Comparison of ENCODE assay signal across 11 cellular contexts in the genomic region with DNA sequence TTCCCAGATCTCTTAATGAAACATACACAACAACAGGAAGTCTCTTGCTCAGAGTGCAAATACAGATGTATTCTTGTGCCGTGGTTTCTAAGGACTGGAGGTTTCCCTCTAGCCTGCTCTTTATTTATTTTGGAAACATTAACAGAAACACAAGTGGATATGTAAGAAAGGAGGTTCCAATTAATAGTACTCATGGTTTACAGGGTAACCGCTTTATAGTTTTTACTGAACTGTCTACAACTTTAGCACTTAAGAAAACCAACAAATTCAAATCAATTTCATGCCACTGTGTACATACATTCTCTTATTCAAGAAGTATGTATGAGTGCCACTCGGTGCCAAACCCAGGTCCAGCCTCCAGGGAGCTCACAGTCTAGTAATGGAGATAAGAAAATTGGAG.
A peak's percentile ranks its signal among the peaks of the same experiment; 100 is the strongest.
DNase-seq lines count a peak whose midpoint lies in the region; ATAC-seq and TF ChIP-seq lines count a peak whose summit lies in the region.
"Had no signal": no experiment of that assay in that cellular context is flagged by ENCODE, and none has a peak within 500 bp of the region (broad histone marks: within the 10 kb centered on the region; RNA-seq: fewer than 3 reads in every experiment).

No MANE protein-coding gene starts in this region.

- TF ChIP-seq CTCF in VCaP (conservative IDR thresholded peaks at IDR 0.05) (no peak), heart left ventricle (IDR thresholded peaks at IDR 0.05) (no peak), suprapubic skin (IDR thresholded peaks at IDR 0.05) (no peak)

- intact Hi-C loops in heart left ventricle (cut with DNase I), result loop anchor here (5.0 to 10.0 kb wide), 15 partner anchors 135 to 1455 kb away; a partner anchor contains a TSS

- TF ChIP-seq POLR2A in heart left ventricle (IDR thresholded peaks at IDR 0.05) (no peak), suprapubic skin (IDR thresholded peaks at IDR 0.05) (no peak)

- no peaks in the 10 kb centered on the region for H3K9me3 ChIP-seq in heart left ventricle
- no peaks in the 10 kb centered on the region for H3K9me3 ChIP-seq in suprapubic skin

- H3K4me1 ChIP-seq in heart left ventricle (peaks cover 0 to 47% (median 33%) of the 10 kb centered on the region in 12 donors), suprapubic skin (peaks cover 22% of the 10 kb centered on the region)

- ATAC-seq in heart left ventricle, result peak; percentile 22 to 77 (median 60)
- ATAC-seq in HG03175 (IDR thresholded peaks at IDR 0.05; ENCODE audit: unreplicated experiment), result no peak
- no peak for ATAC-seq in GM18873 (IDR thresholded peaks at IDR 0.05; ENCODE audit: low FRiP score, unreplicated experiment)

- DNase-seq in NCI-H1092 (lab: John Stamatoyannopoulos, UW) (peak; percentile 26), heart left ventricle (peak in 1 of 5 donors; percentile 47), suprapubic skin (ENCODE audit: low spot score in 2 of 2) (no peak), MV-4-11 (lab: John Stamatoyannopoulos, UW) (no peak)
- DNase-seq: activated CD4-positive, CD25-positive, alpha-beta regulatory T cell; NCI-H446 treated with DMSO at 0.1 percent for 48 hours; retina had no signal

- H3K4me3 ChIP-seq in heart left ventricle (no peak overlapping the region), suprapubic skin (no peak overlapping the region)
- H3K4me3 ChIP-seq: hepatocyte had no signal

- WGBS in heart left ventricle, 4 donors, result 31 to 55% (median 47%) methylated on average over 3 of the region's 3 CpGs
- WGBS in suprapubic skin, result 36% methylated on average over 3 of the region's 3 CpGs

- H3K27ac ChIP-seq in VCaP (peak overlapping the region; percentile 58), heart left ventricle (peak overlapping the region; percentile 3 to 76 (median 55)), suprapubic skin (peak overlapping the region; percentile 34)
- H3K27ac ChIP-seq: hepatocyte had no signal

- H3K36me3 ChIP-seq in heart left ventricle (no peaks in the 10 kb centered on the region), suprapubic skin (no peaks in the 10 kb centered on the region)

- no peak for TF ChIP-seq EP300 in suprapubic skin (IDR thresholded peaks at IDR 0.05)

- no peaks in the 10 kb centered on the region for H3K27me3 ChIP-seq in heart left ventricle
- no peaks in the 10 kb centered on the region for H3K27me3 ChIP-seq in suprapubic skin
- H3K27me3 ChIP-seq: hepatocyte had no signal

Comparison
In these comparisons a context has a peak if more than half of its experiments do, and no peak if none do; other contexts are left out.
1. ATAC-seq: peak in heart left ventricle (4 of 4); none in HG03175 (single experiment) and GM18873 (single experiment).
2. Peak in every context shown above with its lines, with median percentiles within 50 percentile points of each other: H3K27ac ChIP-seq.